ENCODE assay signal across 8 cellular contexts in the genomic region with DNA sequence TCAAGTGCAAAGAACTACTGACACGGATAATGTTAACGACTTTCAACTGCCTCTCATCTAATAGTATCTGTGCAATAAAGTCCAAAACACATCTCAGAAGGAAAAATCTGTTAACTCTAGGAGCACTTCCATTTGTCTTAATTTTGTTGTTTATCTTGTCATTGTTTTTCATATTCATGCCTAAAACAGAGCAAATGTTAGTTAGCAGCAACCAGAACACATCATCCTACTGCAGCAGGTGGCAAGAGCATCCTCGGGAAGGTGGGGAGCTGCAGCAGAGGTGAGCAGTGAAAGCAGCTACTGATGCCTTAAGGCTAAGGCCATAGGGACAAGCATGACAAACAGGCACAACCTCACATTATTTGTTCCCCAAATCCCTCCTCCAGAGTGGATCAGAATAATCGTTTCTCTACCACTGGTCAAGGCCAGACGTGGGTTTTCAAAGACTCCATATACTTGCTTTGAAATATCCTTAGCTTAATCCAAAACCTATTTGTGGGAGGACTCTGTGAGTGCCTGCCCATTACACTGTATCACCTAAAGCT. TPM values are rescaled to one million over a fixed set of nuclear protein-coding genes. Genes with fewer than 3 reads are reported as not detected.
DNase-seq lines count a peak whose midpoint lies in the region; ATAC-seq, FAIRE-seq and TF ChIP-seq lines count a peak whose summit lies in the region.

No MANE protein-coding gene starts in this region.

- H3K27me3 ChIP-seq in HL-60 (ENCODE audit: insufficient read depth, poor library complexity, severe bottlenecking) (no peaks in the 10 kb centered on the region), K562 (ENCODE audit: control insufficient read depth in 2 of 2, insufficient read depth in 2 of 2, low read length in 2 of 2) (no peaks in the 10 kb centered on the region)

- peak overlapping the region; percentile 95 for H3K4me3 Mint-ChIP-seq in mesothelial cell of epicardium

- FAIRE-seq in A549 (lab: Jason Lieb, UNC) = no peak
- FAIRE-seq in K562 (lab: Jason Lieb, UNC) = no peak

- 26% methylated on average over 5 of the region's 5 CpGs for WGBS in A549 (ENCODE audit: missing lambda C conversion rate)
- 25% methylated on average over 5 of the region's 5 CpGs for WGBS in K562 (ENCODE audit: insufficient coverage, low coverage, missing lambda C conversion rate)

- H3K4me2 ChIP-seq in A549 = peak overlapping the region; percentile 94
- peak overlapping the region; percentile 96 for H3K4me2 ChIP-seq in K562 (ENCODE audit: insufficient read depth, low read length)

- H3K9me1 ChIP-seq in K562 (ENCODE audit: control insufficient read depth, insufficient read depth, low read length) = no peaks in the 10 kb centered on the region

- no peaks in the 10 kb centered on the region for H3K9me3 ChIP-seq in A549
- peaks cover 6% of the 10 kb centered on the region; the same call in 1 of the 2 replicates for H3K9me3 ChIP-seq in K562 (replicated peaks; ENCODE audit: control insufficient read depth, insufficient read depth, low read depth, low read length)

- no peak for ATAC-seq in A549
- no peak for ATAC-seq in K562
- no peak for ATAC-seq in HG03139 (IDR thresholded peaks at IDR 0.05; ENCODE audit: unreplicated experiment)
- no peak for ATAC-seq in HG03432 (IDR thresholded peaks at IDR 0.05; ENCODE audit: unreplicated experiment)

- H3K4me3 ChIP-seq in A549 (peak overlapping the region; percentile 88), HL-60 (replicated peaks; ENCODE audit: insufficient read depth, low read length) (peak overlapping the region; percentile 97), K562 (peak overlapping the region; percentile 90)

- no peak for TF ChIP-seq EP300 in A549 (IDR thresholded peaks at IDR 0.05)
- no peak for TF ChIP-seq EP300 in K562 (IDR thresholded peaks at IDR 0.05; ENCODE audit: low read length)

- TF ChIP-seq RAD21 in A549 (conservative IDR thresholded peaks at IDR 0.05 in 1 of 2, IDR thresholded peaks at IDR 0.05 in 1 of 2) (no peak), K562 (CRISPR knock-in tag; conservative IDR thresholded peaks at IDR 0.05 in 1 of 2, IDR thresholded peaks at IDR 0.05 in 1 of 2) (no peak)

- no peak for TF ChIP-seq POLR2A in A549 (IDR thresholded peaks at IDR 0.05; ENCODE audit: low read length)
- no peak for TF ChIP-seq POLR2A in K562 (conservative IDR thresholded peaks at IDR 0.05)

- peaks cover 70% of the 10 kb centered on the region for H3K4me1 Mint-ChIP-seq in mesothelial cell of epicardium

- peaks cover 65% of the 10 kb centered on the region for H3K4me1 ChIP-seq in A549
- H3K4me1 ChIP-seq in K562 (replicated peaks in 1 of 2; ENCODE audit: control insufficient read depth in 2 of 2, insufficient read depth in 2 of 2, low read length in 2 of 2) = peaks cover 13 to 31% of the 10 kb centered on the region in 2 experiments; a peak in 4 of 5 replicates

- CTCF ChIA-PET in A549 (lab: Yijun Ruan, JAX) (interaction anchor here (0.6 to 3.8 kb wide), 5 partner anchors 9 to 204 kb away, joined by 3 to 32 read pairs (median 6); partner anchors contain the start of genes NIM1K and ZNF131), K562 (lab: Yijun Ruan, JAX; ENCODE audit: low intra/inter-chr PET ratio) (interaction anchor here (0.6 kb wide), 2 partner anchors 84 to 193 kb away, joined by 3 to 5 read pairs; no protein-coding TSS in a partner anchor)

- BruUV-seq in K562 (replicated peaks; lab: Mats Ljungman, UMichigan) = no TSS peak

- no peaks in the 10 kb centered on the region for H3K27me3 Mint-ChIP-seq in mesothelial cell of epicardium (ENCODE audit: low read depth)

- H4K20me1 ChIP-seq in K562 (replicated peaks; ENCODE audit: control insufficient read depth, insufficient read depth, low read length) = peaks cover 32% of the 10 kb centered on the region

- H3K36me3 ChIP-seq in K562 (ENCODE audit: control insufficient read depth, insufficient read depth, low read length) = peaks cover 53% of the 10 kb centered on the region

- POLR2A ChIA-PET in A549 (lab: Yijun Ruan, JAX) (interaction anchor here (0.5 to 3.0 kb wide), 4 partner anchors 165 to 203 kb away, joined by 5 to 29 read pairs (median 17); partner anchors contain the start of genes C5orf34, TMEM267 and ZNF131), K562 (lab: Yijun Ruan, JAX) (interaction anchor here (0.6 to 2.7 kb wide), 15 partner anchors 9 to 274 kb away, joined by 3 to 17 read pairs (median 3); partner anchors contain the start of gene TMEM267)

- H3K27ac ChIP-seq in A549 = peak overlapping the region; percentile 87 to 90
- no peak overlapping the region for H3K27ac ChIP-seq in HL-60 (replicated peaks)
- no peak overlapping the region; the same call in 2 of the 3 replicates for H3K27ac ChIP-seq in K562 (ENCODE audit: extremely low read depth, low read depth, low read length)

- peaks cover 62% of the 10 kb centered on the region for H3K79me2 ChIP-seq in K562 (ENCODE audit: control insufficient read depth, insufficient read depth, low read length)

- H3K9me3 Mint-ChIP-seq in mesothelial cell of epicardium = peaks cover 3% of the 10 kb centered on the region

- H3K36me3 Mint-ChIP-seq in mesothelial cell of epicardium = no peaks in the 10 kb centered on the region

- intact Hi-C loops in K562 (cut with micrococcal nuclease) = loop anchor here (5.0 kb wide), 2 partner anchors 35 to 405 kb away; no protein-coding TSS in a partner anchor

- H3K9ac ChIP-seq in K562 (ENCODE audit: insufficient read depth in 1 of 2, low read depth in 2 of 2, low read length in 2 of 2) = peak overlapping the region; percentile 67 to 80; a peak in 3 of 4 replicates

- H2AFZ ChIP-seq in K562 (ENCODE audit: low read depth, low read length) = no peak overlapping the region

- TF ChIP-seq CTCF in A549 (IDR thresholded peaks at IDR 0.05) = no peak
- no peak for TF ChIP-seq CTCF in HL-60 (IDR thresholded peaks at IDR 0.05; ENCODE audit: insufficient read depth, low read length)
- TF ChIP-seq CTCF in K562 (IDR thresholded peaks at IDR 0.05 in 2 of 3, conservative IDR thresholded peaks at IDR 0.05 in 1 of 3; ENCODE audit: insufficient read depth in 2 of 3, low read depth in 1 of 3, low read length in 3 of 3) = no peak
- no peak for TF ChIP-seq CTCF in mesothelial cell of epicardium (IDR thresholded peaks at IDR 0.05; ENCODE audit: unreplicated experiment)
- no peak for TF ChIP-seq CTCF in GM20000 (IDR thresholded peaks at IDR 0.05; ENCODE audit: extremely low read depth, missing control alignments)

- DNase-seq in A549 (ENCODE audit: low read depth in 1 of 2, low spot score in 1 of 2) = no peak
- no peak for DNase-seq in HL-60 (ENCODE audit: low read depth in 1 of 2, low spot score in 1 of 2)
- no peak for DNase-seq in K562 (ENCODE audit: extremely low read depth in 1 of 4, low spot score in 3 of 4)
- no peak for DNase-seq in mesothelial cell of epicardium (ENCODE audit: low spot score in 2 of 2, unreplicated experiment in 2 of 2)
- DNase-seq in GM20000 (ENCODE audit: low spot score) = no peak
- DNase-seq in NAMALWA (ENCODE audit: low spot score) = no peak

- in situ Hi-C loops in K562 (cut with MboI) = no loop called here

- H3K27ac Mint-ChIP-seq in mesothelial cell of epicardium = peak overlapping the region; percentile 98

TF ChIP-seq in A549, 52 proteins besides CTCF, POLR2A, EP300 and RAD21 (continues in another document):
- TF ChIP-seq E2F6 (IDR thresholded peaks at IDR 0.05; ENCODE audit: borderline replicate concordance, low read depth) = no peak
- TF ChIP-seq ZSCAN20 (CRISPR knock-in tag; IDR thresholded peaks at IDR 0.05) = no peak
- no peak for TF ChIP-seq CEBPB (IDR thresholded peaks at IDR 0.05)
- TF ChIP-seq ESRRA (IDR thresholded peaks at IDR 0.05; ENCODE audit: borderline replicate concordance, low read length) = no peak

TF ChIP-seq in K562, 482 proteins besides CTCF, POLR2A, EP300 and RAD21 (continues in another document):
- TF ChIP-seq HSF4 (CRISPR knock-in tag; IDR thresholded peaks at IDR 0.05; ENCODE audit: borderline replicate concordance) (no peak), CHD1 (IDR thresholded peaks at IDR 0.05; ENCODE audit: low read length) (peak; percentile 56)

RNA-seq across cellular contexts. Expression of gene HMGCS1, which starts 1.1 kb away (rescaled TPM):
- 54.1 and 72.8 TPM in 2 replicates for polyA plus RNA-seq in A549 (2011; rRNA removed)
- 24.9 and 25.0 TPM in 2 replicates for polyA plus RNA-seq in A549 (2012; cell fraction: cytosol; rRNA removed)
- polyA plus RNA-seq in A549 (2012; cell fraction: nucleus; rRNA removed) = 30.2 and 35.3 TPM in 2 replicates
- polyA plus RNA-seq in A549 (2017; fragmentation: RNase III; extraction: RNeasy Plus Mini Kit Qiagen cat#74134 plus additional on column Dnase treatment) = 51.3 to 64.8 TPM (median 60.3 TPM) in 3 replicates
- polyA minus RNA-seq in A549 (2011; rRNA and poly(A)+ RNA removed) = 38.6 and 51.9 TPM in 2 replicates
- 640 and 1,528 TPM in 2 replicates for total RNA-seq in K562 (2011; cell fraction: chromatin; rRNA removed; ENCODE audit: low replicate concordance)
- total RNA-seq in K562 (2011; cell fraction: nucleolus; rRNA removed) = 261 and 443 TPM in 2 replicates
- 645 and 660 TPM in 2 replicates for total RNA-seq in K562 (2011; cell fraction: nucleoplasm; rRNA removed)
- 43.7 and 46.9 TPM in 2 replicates for total RNA-seq in K562 (2014; rRNA removed)
- total RNA-seq in K562 (2014; rRNA removed; fragmentation: Illumina TruSeq; extraction: Trizol) = 131 and 160 TPM in 2 replicates
- total RNA-seq in K562 (2015; rRNA removed; fragmentation: Illumina TruSeq; extraction: Trizol) = 66.1 and 77.9 TPM in 2 replicates
- total RNA-seq in K562 (2021) = 116 and 137 TPM in 2 replicates
- 337 and 342 TPM in 2 replicates for polyA plus RNA-seq in K562 (2011; rRNA removed)
- polyA plus RNA-seq in K562 (2011; cell fraction: cytosol; rRNA removed) = 38.9 and 149 TPM in 2 replicates
- 209 and 452 TPM in 2 replicates for polyA plus RNA-seq in K562 (2011; cell fraction: nucleus; rRNA removed)
- 49.5 and 143 TPM in 2 replicates for polyA plus RNA-seq in K562 (2012)
- polyA plus RNA-seq in K562 (2014; fragmentation: Illumina TruSeq; extraction: Trizol) = 139 and 165 TPM in 2 replicates
- 10 to 100 TPM; 84.6 to 93.1 TPM for polyA plus RNA-seq in K562 (2014; fragmentation: Nextera tagmentation; extraction: Ambion mirVana)
- polyA plus RNA-seq in K562 (2014; rRNA removed) = 111 and 122 TPM in 2 replicates
- 389 and 534 TPM in 2 replicates for polyA minus RNA-seq in K562 (2011; rRNA and poly(A)+ RNA removed)
- 123 and 131 TPM in 2 replicates for polyA minus RNA-seq in K562 (2011; cell fraction: cytosol; rRNA and poly(A)+ RNA removed)
- 142 and 344 TPM in 2 replicates for polyA minus RNA-seq in K562 (2011; cell fraction: nucleus; rRNA and poly(A)+ RNA removed)
- total RNA-seq in mesothelial cell of epicardium = 129 to 131 TPM (median 130 TPM) in 3 replicates

Comparison
In these comparisons a context has a peak if more than half of its experiments do, and no peak if none do; other contexts are left out.
1. H3K27ac ChIP-seq: peak in A549 (2 of 2); none in HL-60 (single experiment) and K562 (single experiment).
2. Peak in every context shown above with its lines, with median percentiles within 50 percentile points of each other: H3K4me3 ChIP-seq.